8 cellular contexts compared by ENCODE assay signal in genomic region chr19:41860419-41861097, GRCh38. TPM values are rescaled to one million over a fixed set of nuclear protein-coding genes. Genes with fewer than 3 reads are reported as not detected.
DNase-seq lines count a peak whose midpoint lies in the region; ATAC-seq and TF ChIP-seq lines count a peak whose summit lies in the region.

No MANE protein-coding gene starts in this region.

- CTCF ChIA-PET in RWPE1 (lab: Yijun Ruan, JAX) = interaction anchor here (0.7 kb wide), 1 partner anchor 23 kb away, joined by 3 read pairs; no protein-coding TSS in a partner anchor

- DNase-seq in RWPE1 (ENCODE audit: low spot score) (no peak), naive B cell (no peak), NCI-H1092 treated with DMSO at 0.1 percent for 48 hours (lab: John Stamatoyannopoulos, UW) (no peak), cerebellum (ENCODE audit: low spot score) (no peak), left lobe of liver (ENCODE audit: low spot score) (no peak), iPS-NIHi7 (ENCODE audit: extremely low spot score) (no peak)
- peak in 1 of 3 experiments; percentile 35 for DNase-seq in effector memory CD8-positive, alpha-beta T cell

- H3K27me3 Mint-ChIP-seq in effector memory CD8-positive, alpha-beta T cell = no peaks in the 10 kb centered on the region
- H3K27me3 Mint-ChIP-seq in naive B cell = no peaks in the 10 kb centered on the region

- H3K4me1 Mint-ChIP-seq in effector memory CD8-positive, alpha-beta T cell (ENCODE audit: low read depth in 2 of 2) = peaks cover 37 to 39% of the 10 kb centered on the region in 2 donors
- peaks cover 31 to 57% (median 44%) of the 10 kb centered on the region in 3 donors for H3K4me1 Mint-ChIP-seq in naive B cell

- H3K27ac Mint-ChIP-seq in effector memory CD8-positive, alpha-beta T cell = peak overlapping the region; percentile 81 to 90
- H3K27ac Mint-ChIP-seq in naive B cell = peak overlapping the region; percentile 85 to 98 (median 94)

- POLR2A ChIA-PET in RWPE1 (lab: Yijun Ruan, JAX; ENCODE audit: low non-redundant PET) = interaction anchor here (0.8 to 1.4 kb wide), 2 partner anchors 12 to 22 kb away, joined by 4 to 5 read pairs; no protein-coding TSS in a partner anchor

- H3K36me3 Mint-ChIP-seq in effector memory CD8-positive, alpha-beta T cell (ENCODE audit: insufficient read depth) = peaks cover 61% of the 10 kb centered on the region
- H3K36me3 Mint-ChIP-seq in naive B cell = peaks cover 4 to 14% of the 10 kb centered on the region in 2 donors

- no peaks in the 10 kb centered on the region for H3K9me3 Mint-ChIP-seq in effector memory CD8-positive, alpha-beta T cell
- no peaks in the 10 kb centered on the region for H3K9me3 Mint-ChIP-seq in naive B cell

- ATAC-seq in GM19397 (IDR thresholded peaks at IDR 0.05; ENCODE audit: unreplicated experiment) (peak; percentile 1), naive B cell (ENCODE audit: low read depth in 2 of 2) (no peak), left lobe of liver (no peak)
- no peak for ATAC-seq in effector memory CD8-positive, alpha-beta T cell (replicated peaks)

- H3K27ac ChIP-seq in RWPE1 = peak overlapping the region; percentile 91

- peak overlapping the region; percentile 81 to 89 for H3K4me3 Mint-ChIP-seq in effector memory CD8-positive, alpha-beta T cell
- H3K4me3 Mint-ChIP-seq in naive B cell = peak overlapping the region; percentile 85 to 99 (median 92)

- TF ChIP-seq CTCF in RWPE1 (conservative IDR thresholded peaks at IDR 0.05; ENCODE audit: low read depth) = no peak

RNA-seq across cellular contexts. Expression of gene RPS19, which starts 0.5 kb away (rescaled TPM):
- polyA plus RNA-seq in naive B cell (ENCODE audit: low read depth in 6 of 6) = 1,000 to 10,000 TPM; 4,276 to 8,441 (median 6,198) TPM
- total RNA-seq in cerebellum (229 TPM), left lobe of liver (519 TPM)

RNA-seq across cellular contexts. Expression of gene DMRTC2, which starts 15.7 kb away (rescaled TPM):
- polyA plus RNA-seq in naive B cell (ENCODE audit: low read depth in 6 of 6) = not detected
- total RNA-seq in cerebellum (not detected), left lobe of liver (not detected)

RNA-seq across cellular contexts. Expression of gene LYPD4, which starts 16.1 kb away (rescaled TPM):
- not detected for polyA plus RNA-seq in naive B cell (ENCODE audit: low read depth in 6 of 6)
- total RNA-seq in cerebellum (not detected), left lobe of liver (not detected)

RNA-seq across cellular contexts. Expression of gene CD79A, which starts 16.5 kb away (rescaled TPM):
- 1,000 to 10,000 TPM; 3,426 to 4,601 (median 4,008) TPM for polyA plus RNA-seq in naive B cell (ENCODE audit: low read depth in 6 of 6)
- not detected for total RNA-seq in cerebellum
- total RNA-seq in left lobe of liver = 0.55 TPM

RNA-seq across cellular contexts. Expression of gene ARHGEF1, which starts 22.4 kb away (rescaled TPM):
- 100 to 1,000 TPM; 110 to 220 (median 122) TPM for polyA plus RNA-seq in naive B cell (ENCODE audit: low read depth in 6 of 6)
- 11.2 TPM for total RNA-seq in cerebellum
- total RNA-seq in left lobe of liver = 37.4 TPM
